In genomic region chr19:38012944-38013343, GRCh38 we compare ENCODE assay signal across 1 cellular context.
TF ChIP-seq lines count a peak whose summit lies in the region.

No MANE protein-coding gene starts in this region.

TF ChIP-seq in GM23338, 12 proteins besides CTCF, POLR2A, EP300 and RAD21 (continued from another document):
- TF ChIP-seq REST (IDR thresholded peaks at IDR 0.05; ENCODE audit: unreplicated experiment) = no peak
- no peak for TF ChIP-seq NANOG (IDR thresholded peaks at IDR 0.05; ENCODE audit: borderline replicate concordance)
- no peak for TF ChIP-seq ZNF331 (CRISPR knock-in tag; IDR thresholded peaks at IDR 0.05; ENCODE audit: low read depth)
- no peak for TF ChIP-seq EZH2 (IDR thresholded peaks at IDR 0.05; ENCODE audit: low read depth, unreplicated experiment)
- TF ChIP-seq JUNB (IDR thresholded peaks at IDR 0.05; ENCODE audit: unreplicated experiment) = no peak
- TF ChIP-seq CREB1 (CRISPR knock-in tag; IDR thresholded peaks at IDR 0.05; ENCODE audit: low read depth) = no peak
- TF ChIP-seq EZH2phosphoT487 (IDR thresholded peaks at IDR 0.05; ENCODE audit: unreplicated experiment) = no peak
- TF ChIP-seq ETS1 (IDR thresholded peaks at IDR 0.05) = no peak
